23 cellular contexts compared by ENCODE assay signal in the genomic region with DNA sequence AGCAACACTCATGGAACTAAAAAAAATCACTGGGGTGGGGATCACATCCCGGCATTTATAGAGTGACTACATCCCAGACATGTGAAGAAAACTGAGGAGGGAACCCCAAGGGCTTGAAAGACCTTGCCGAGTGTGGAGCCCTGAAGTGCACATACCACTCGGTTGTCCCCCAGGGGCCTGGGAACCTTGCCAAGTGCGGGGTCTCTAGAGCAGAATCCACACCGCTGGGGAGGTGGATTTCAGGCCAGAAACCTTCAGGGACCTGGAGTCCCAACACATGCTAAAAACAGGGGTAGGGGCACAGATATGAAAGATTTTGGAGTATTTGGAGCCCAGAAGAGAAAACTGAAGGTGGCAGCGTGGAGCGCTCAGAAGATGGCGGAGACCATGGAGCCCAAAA. TPM values are rescaled to one million over a fixed set of nuclear protein-coding genes. Genes with fewer than 3 reads are reported as not detected.
"Had no signal": no experiment of that assay in that cellular context is flagged by ENCODE, and none has a peak within 500 bp of the region (broad histone marks: within the 10 kb centered on the region; RNA-seq: fewer than 3 reads in every experiment).

No MANE protein-coding gene starts in this region.

- H3K27ac Mint-ChIP-seq: activated naive CD8-positive, alpha-beta T cell treated with anti-CD3 and anti-CD28 coated beads, Interleukin-2, amount 10 ng/mL, durations not matched to agents 7 days and 5 days; activated T-helper 1 cell treated with anti-CD3 and anti-CD28 coated beads, Interleukin-12 subunit alpha, Interleukin-12 subunit beta, Interleukin-2, Interleukin-4 antibody, amounts not matched to agents 30 ng/mL and 10 ng/mL and 1 ng/mL, durations not matched to agents 14 hours and 24 hours and 36 hours; neural progenitor cell; T-helper 2 cell treated with Interferon-gamma antibody and Interleukin-4, amounts not matched to agents 5 μg/mL and 100 μg/mL, for 36 hours had no signal

- H3K4me3 ChIP-seq: neural progenitor cell, pancreas, skin epidermis had no signal

- H3K27ac ChIP-seq: brain microvascular endothelial cell, epithelial cell of prostate, neural progenitor cell, pancreas had no signal

- ATAC-seq: activated CD4-positive, CD25-positive, alpha-beta regulatory T cell treated with anti-CD3 and anti-CD28 coated beads, Interleukin-2, amount 50 U/mL, for 24 hours; pancreas; stimulated activated naive CD8-positive, alpha-beta T cell treated with anti-CD3 and anti-CD28 coated beads, Interleukin-15, Interleukin-2, amounts not matched to agents 100 U/mL and 50 U/mL, for 24 hours had no signal

- H3K4me1 ChIP-seq: neural progenitor cell, pancreas had no signal

- H3K4me3 Mint-ChIP-seq: activated naive CD8-positive, alpha-beta T cell treated with anti-CD3 and anti-CD28 coated beads, Interleukin-2, amount 10 ng/mL, durations not matched to agents 7 days and 5 days; activated T-helper 1 cell treated with anti-CD3 and anti-CD28 coated beads, Interleukin-12 subunit alpha, Interleukin-12 subunit beta, Interleukin-2, Interleukin-4 antibody, amounts not matched to agents 30 ng/mL and 10 ng/mL and 1 ng/mL, durations not matched to agents 14 hours and 24 hours and 36 hours; neural progenitor cell; T-helper 2 cell treated with Interferon-gamma antibody and Interleukin-4, amounts not matched to agents 5 μg/mL and 100 μg/mL, for 36 hours had no signal

- H3K27me3 ChIP-seq: brain microvascular endothelial cell, neural progenitor cell had no signal

- H3K36me3 ChIP-seq: brain microvascular endothelial cell, gastrocnemius medialis, neural progenitor cell, pancreas had no signal

- H3K4me1 Mint-ChIP-seq: activated naive CD8-positive, alpha-beta T cell treated with anti-CD3 and anti-CD28 coated beads, Interleukin-2, amount 10 ng/mL, durations not matched to agents 7 days and 5 days; neural progenitor cell had no signal

- H3K9me3 Mint-ChIP-seq: activated naive CD8-positive, alpha-beta T cell treated with anti-CD3 and anti-CD28 coated beads, Interleukin-2, amount 10 ng/mL, durations not matched to agents 7 days and 5 days; activated T-helper 1 cell treated with anti-CD3 and anti-CD28 coated beads, Interleukin-12 subunit alpha, Interleukin-12 subunit beta, Interleukin-2, Interleukin-4 antibody, amounts not matched to agents 30 ng/mL and 10 ng/mL and 1 ng/mL, durations not matched to agents 14 hours and 24 hours and 36 hours; T-helper 2 cell treated with Interferon-gamma antibody and Interleukin-4, amounts not matched to agents 5 μg/mL and 100 μg/mL, for 36 hours had no signal

- DNase-seq: activated naive CD4-positive, alpha-beta T cell; activated naive CD8-positive, alpha-beta T cell treated with anti-CD3 and anti-CD28 coated beads, Interleukin-2, amount 10 ng/mL, durations not matched to agents 7 days and 5 days; anterior cingulate cortex; brain microvascular endothelial cell; cortex of kidney; effector CD8-positive, alpha-beta T cell; gastrocnemius medialis; pancreas; stimulated activated CD4-positive, alpha-beta T cell treated with anti-CD3 and anti-CD28 coated beads, Interleukin-4, amount 100 ng/mL, for 24 hours; stimulated activated CD8-positive, alpha-beta memory T cell treated with anti-CD3 and anti-CD28 coated beads, Interleukin-4, amount 100 ng/mL, for 48 hours; stimulated activated naive CD8-positive, alpha-beta T cell treated with anti-CD3 and anti-CD28 coated beads, Interleukin-15, Interleukin-2, amounts not matched to agents 100 U/mL and 50 U/mL, for 24 hours had no signal

- H3K9me3 ChIP-seq: gastrocnemius medialis, pancreas had no signal

- H3K36me3 Mint-ChIP-seq: activated naive CD8-positive, alpha-beta T cell treated with anti-CD3 and anti-CD28 coated beads, Interleukin-2, amount 10 ng/mL, durations not matched to agents 7 days and 5 days; neural progenitor cell had no signal

RNA-seq across cellular contexts. Expression of gene ERICH4, which starts 35.2 kb away (rescaled TPM):
- total RNA-seq: activated CD8-positive, alpha-beta memory T cell treated with anti-CD3 and anti-CD28 coated beads for 36 hours; activated naive CD8-positive, alpha-beta T cell treated with anti-CD3 and anti-CD28 coated beads, Interleukin-2, amount 10 ng/mL, durations not matched to agents 7 days and 5 days; activated T-helper 1 cell treated with anti-CD3 and anti-CD28 coated beads, Interleukin-12 subunit alpha, Interleukin-12 subunit beta, Interleukin-2, Interleukin-4 antibody, amounts not matched to agents 30 ng/mL and 10 ng/mL and 1 ng/mL, durations not matched to agents 14 hours and 24 hours and 36 hours; gastrocnemius medialis; kidney epithelial cell; lung microvascular endothelial cell; pancreas; renal cortical epithelial cell; temporal lobe; ureter had no signal
